Comparison of ENCODE assay signal across 10 cellular contexts in the genomic region with DNA sequence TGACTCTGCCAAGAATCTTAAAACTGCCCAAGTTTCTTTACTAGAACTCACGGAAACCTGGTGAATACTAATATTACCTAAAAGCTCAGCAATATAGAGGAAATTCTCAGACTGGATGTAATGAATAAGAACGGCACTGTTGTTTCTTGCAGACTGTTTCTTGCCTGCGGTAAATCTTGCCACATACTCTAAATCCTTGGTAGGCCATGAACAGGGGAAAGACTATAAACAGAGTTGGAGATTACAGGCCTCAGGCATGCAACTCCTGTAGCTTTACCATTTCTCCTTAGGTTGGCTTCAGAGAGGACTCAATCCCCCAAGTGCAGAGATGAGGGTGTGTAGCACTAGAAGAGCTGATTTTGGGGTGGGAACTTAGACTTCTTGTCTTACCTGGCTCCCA. TPM values are rescaled to one million over a fixed set of nuclear protein-coding genes. Genes with fewer than 3 reads are reported as not detected.
DNase-seq lines count a peak whose midpoint lies in the region; ATAC-seq and TF ChIP-seq lines count a peak whose summit lies in the region.
"Had no signal": no experiment of that assay in that cellular context is flagged by ENCODE, and none has a peak within 500 bp of the region (broad histone marks: within the 10 kb centered on the region; RNA-seq: fewer than 3 reads in every experiment).

No MANE protein-coding gene starts in this region.

- DNase-seq in stimulated activated naive CD8-positive, alpha-beta T cell treated with anti-CD3 and anti-CD28 coated beads, Interleukin-15, Interleukin-2, amounts not matched to agents 100 U/mL and 50 U/mL, for 24 hours, result no peak
- DNase-seq in breast epithelium (ENCODE audit: low spot score in 2 of 2) (no peak), T1000 (lab: John Stamatoyannopoulos, UW) (no peak), midbrain (lab: John Stamatoyannopoulos, UW) (no peak)
- DNase-seq in stimulated activated CD8-positive, alpha-beta memory T cell treated with anti-CD3 and anti-CD28 coated beads, Interleukin-4, amount 100 ng/mL, for 48 hours, result no peak
- DNase-seq: activated effector memory CD4-positive, alpha-beta T cell treated with Interleukin-2 at 50 U/mL for 16 hours; DMS53 had no signal

- peak overlapping the region; percentile 99 for H3K4me3 Mint-ChIP-seq in stimulated activated naive CD8-positive, alpha-beta T cell treated with anti-CD3 and anti-CD28 coated beads, Interleukin-15, Interleukin-2, amounts not matched to agents 100 ng/mL and 50 ng/mL, for 24 hours

- no peaks in the 10 kb centered on the region for H3K36me3 ChIP-seq in breast epithelium
- H3K36me3 ChIP-seq in muscle layer of duodenum (ENCODE audit: control insufficient read depth in 1 of 2, insufficient read depth in 2 of 2, low read length in 2 of 2), result no peaks in the 10 kb centered on the region

- TF ChIP-seq CTCF in breast epithelium (IDR thresholded peaks at IDR 0.05), result no peak

- no peak for TF ChIP-seq POLR2A in breast epithelium (IDR thresholded peaks at IDR 0.05)

- peak overlapping the region; percentile 89 to 95 for H3K27ac ChIP-seq in breast epithelium
- peak overlapping the region; percentile 68 for H3K27ac ChIP-seq in muscle layer of duodenum (ENCODE audit: low read length)

- H3K4me1 ChIP-seq in breast epithelium (peaks cover 0 to 5% of the 10 kb centered on the region in 2 donors), muscle layer of duodenum (ENCODE audit: control insufficient read depth in 1 of 2, insufficient read depth in 2 of 2, low read length in 2 of 2) (peaks cover 6 to 25% of the 10 kb centered on the region in 2 donors)

- no peak overlapping the region for H3K27ac Mint-ChIP-seq in stimulated activated naive CD8-positive, alpha-beta T cell treated with anti-CD3 and anti-CD28 coated beads, Interleukin-15, Interleukin-2, amounts not matched to agents 100 ng/mL and 50 ng/mL, for 24 hours

- ATAC-seq in stimulated activated naive CD8-positive, alpha-beta T cell treated with anti-CD3 and anti-CD28 coated beads, Interleukin-15, Interleukin-2, amounts not matched to agents 100 U/mL and 50 U/mL, for 24 hours, result no peak
- no peak for ATAC-seq in HG03378 (IDR thresholded peaks at IDR 0.05; ENCODE audit: unreplicated experiment)

- H3K4me1 Mint-ChIP-seq in stimulated activated naive CD8-positive, alpha-beta T cell treated with anti-CD3 and anti-CD28 coated beads, Interleukin-15, Interleukin-2, amounts not matched to agents 100 ng/mL and 50 ng/mL, for 24 hours (ENCODE audit: low read depth), result peaks cover 38% of the 10 kb centered on the region

- H3K4me3 ChIP-seq in breast epithelium (peak overlapping the region; percentile 77 to 89 (median 85)), muscle layer of duodenum (ENCODE audit: low read depth in 1 of 2, low read length in 2 of 2) (peak overlapping the region; percentile 79 to 97)

- no peaks in the 10 kb centered on the region for H3K36me3 Mint-ChIP-seq in stimulated activated naive CD8-positive, alpha-beta T cell treated with anti-CD3 and anti-CD28 coated beads, Interleukin-15, Interleukin-2, amounts not matched to agents 100 ng/mL and 50 ng/mL, for 24 hours (ENCODE audit: low read depth)

- H3K27me3 Mint-ChIP-seq in stimulated activated naive CD8-positive, alpha-beta T cell treated with anti-CD3 and anti-CD28 coated beads, Interleukin-15, Interleukin-2, amounts not matched to agents 100 ng/mL and 50 ng/mL, for 24 hours, result no peaks in the 10 kb centered on the region

- H3K27me3 ChIP-seq in breast epithelium (no peaks in the 10 kb centered on the region), muscle layer of duodenum (ENCODE audit: low read depth, low read length) (no peaks in the 10 kb centered on the region)

- intact Hi-C loops in breast epithelium (cut with DNase I; ENCODE audit: low total_unique reads), result no loop called here

- H3K9me3 ChIP-seq in breast epithelium (no peaks in the 10 kb centered on the region), muscle layer of duodenum (ENCODE audit: control insufficient read depth in 1 of 2, low read length in 2 of 2) (no peaks in the 10 kb centered on the region)

- H3K9me3 Mint-ChIP-seq in stimulated activated naive CD8-positive, alpha-beta T cell treated with anti-CD3 and anti-CD28 coated beads, Interleukin-15, Interleukin-2, amounts not matched to agents 100 ng/mL and 50 ng/mL, for 24 hours, result no peaks in the 10 kb centered on the region

RNA-seq across cellular contexts. Expression of a gene that starts 1.1 kb away (rescaled TPM):
- total RNA-seq in breast epithelium, result 10 to 100 TPM; 26.9 to 78.9 (median 40.7) TPM

RNA-seq across cellular contexts. Expression of a gene that starts 1.6 kb away (rescaled TPM):
- total RNA-seq in breast epithelium, result 10 to 100 TPM; 11.1 to 13.0 (median 11.4) TPM
